In genomic region chr13:46641274-46642081, GRCh38 we compare ENCODE assay signal across 10 cellular contexts.
DNase-seq lines count a peak whose midpoint lies in the region; ATAC-seq and TF ChIP-seq lines count a peak whose summit lies in the region.
"Had no signal": no experiment of that assay in that cellular context is flagged by ENCODE, and none has a peak within 500 bp of the region (broad histone marks: within the 10 kb centered on the region; RNA-seq: fewer than 3 reads in every experiment).

No MANE protein-coding gene starts in this region.

- H3K27ac ChIP-seq in CD4-positive, CD25-positive, alpha-beta regulatory T cell (ENCODE audit: insufficient read depth, low read length, poor library complexity, severe bottlenecking), result no peak overlapping the region
- peak overlapping the region; percentile 22 to 81 (median 52) for H3K27ac ChIP-seq in heart right ventricle
- H3K27ac ChIP-seq: body of pancreas had no signal

- H3K27me3 Mint-ChIP-seq in CD4-positive, CD25-positive, alpha-beta regulatory T cell, result no peaks in the 10 kb centered on the region
- H3K27me3 Mint-ChIP-seq in activated naive CD8-positive, alpha-beta T cell treated with anti-CD3 and anti-CD28 coated beads, Interleukin-2, amount 50 U/mL, for 24 hours, result no peaks in the 10 kb centered on the region
- H3K27me3 Mint-ChIP-seq in activated CD4-positive, alpha-beta memory T cell treated with anti-CD3 and anti-CD28 coated beads for 36 hours, result no peaks in the 10 kb centered on the region

- CTCF ChIA-PET in activated CD4-positive, alpha-beta memory T cell treated with anti-CD3 and anti-CD28 coated beads for 36 hours (lab: Charles Lee), result interaction anchor here (1.8 kb wide), 1 partner anchor 89 kb away, joined by 4 read pairs; no protein-coding TSS in a partner anchor

- 17 to 39% methylated on average over 13 of the region's 13 CpGs for WGBS in heart right ventricle, 2 donors

- ATAC-seq in CD4-positive, CD25-positive, alpha-beta regulatory T cell (ENCODE audit: low read depth in 2 of 2), result no peak
- peak; percentile 28 for ATAC-seq in activated naive CD8-positive, alpha-beta T cell treated with anti-CD3 and anti-CD28 coated beads, Interleukin-2, amount 50 U/mL, for 24 hours
- peak; percentile 67 to 84 (median 74) for ATAC-seq in heart right ventricle
- peak; percentile 73 for ATAC-seq in sciatic nerve
- ATAC-seq in HG03457 (IDR thresholded peaks at IDR 0.05; ENCODE audit: unreplicated experiment), result no peak
- no peak for ATAC-seq in HG03025 (IDR thresholded peaks at IDR 0.05; ENCODE audit: low FRiP score, unreplicated experiment)
- ATAC-seq: Panc1 had no signal

- no peaks in the 10 kb centered on the region for H3K9me3 ChIP-seq in CD4-positive, CD25-positive, alpha-beta regulatory T cell (ENCODE audit: control insufficient read depth in 2 of 2, low read length in 2 of 2)
- no peaks in the 10 kb centered on the region for H3K9me3 ChIP-seq in heart right ventricle
- H3K9me3 ChIP-seq: body of pancreas had no signal

- POLR2A ChIA-PET in activated CD4-positive, alpha-beta memory T cell treated with anti-CD3 and anti-CD28 coated beads for 36 hours (lab: Charles Lee), result no interaction called here

- H3K4me3 Mint-ChIP-seq in CD4-positive, CD25-positive, alpha-beta regulatory T cell, result peak overlapping the region in 1 of 4 donors; percentile 25
- peak overlapping the region; percentile 1 for H3K4me3 Mint-ChIP-seq in activated naive CD8-positive, alpha-beta T cell treated with anti-CD3 and anti-CD28 coated beads, Interleukin-2, amount 50 U/mL, for 24 hours
- no peak overlapping the region for H3K4me3 Mint-ChIP-seq in activated CD4-positive, alpha-beta memory T cell treated with anti-CD3 and anti-CD28 coated beads for 36 hours

- H3K9me3 Mint-ChIP-seq in CD4-positive, CD25-positive, alpha-beta regulatory T cell, result peaks cover 0 to 4% (median 0%) of the 10 kb centered on the region in 7 donors
- no peaks in the 10 kb centered on the region for H3K9me3 Mint-ChIP-seq in activated naive CD8-positive, alpha-beta T cell treated with anti-CD3 and anti-CD28 coated beads, Interleukin-2, amount 50 U/mL, for 24 hours
- H3K9me3 Mint-ChIP-seq in activated CD4-positive, alpha-beta memory T cell treated with anti-CD3 and anti-CD28 coated beads for 36 hours, result no peaks in the 10 kb centered on the region

- H3K36me3 ChIP-seq in CD4-positive, CD25-positive, alpha-beta regulatory T cell (ENCODE audit: control insufficient read depth, insufficient read depth, low read length), result no peaks in the 10 kb centered on the region
- no peaks in the 10 kb centered on the region for H3K36me3 ChIP-seq in heart right ventricle

- H3K4me3 ChIP-seq in CD4-positive, CD25-positive, alpha-beta regulatory T cell (ENCODE audit: low read depth, low read length), result no peak overlapping the region
- peak overlapping the region in 9 of 10 donors; percentile 1 to 37 (median 23) for H3K4me3 ChIP-seq in heart right ventricle
- H3K4me3 ChIP-seq: body of pancreas had no signal

- intact Hi-C loops in heart right ventricle (cut with DNase I) (loop anchor here in 2 of 10 donors (5.0 kb wide), 1 partner anchor 89 kb away; the partner anchor contains the start of gene LRCH1 (in 2 of the 2)), sciatic nerve (cut with DNase I) (no loop called here)
- intact Hi-C loops in activated CD4-positive, alpha-beta memory T cell treated with anti-CD3 and anti-CD28 coated beads for 36 hours (cut with micrococcal nuclease), result no loop called here

- TF ChIP-seq CTCF in heart right ventricle (IDR thresholded peaks at IDR 0.05), result no peak

- peaks cover 22 to 49% (median 42%) of the 10 kb centered on the region in 4 donors for H3K4me1 Mint-ChIP-seq in CD4-positive, CD25-positive, alpha-beta regulatory T cell
- H3K4me1 Mint-ChIP-seq in activated naive CD8-positive, alpha-beta T cell treated with anti-CD3 and anti-CD28 coated beads, Interleukin-2, amount 50 U/mL, for 24 hours, result peaks cover 59% of the 10 kb centered on the region
- peaks cover 37% of the 10 kb centered on the region for H3K4me1 Mint-ChIP-seq in activated CD4-positive, alpha-beta memory T cell treated with anti-CD3 and anti-CD28 coated beads for 36 hours (ENCODE audit: low read depth)

- peaks cover 9% of the 10 kb centered on the region for H3K36me3 Mint-ChIP-seq in CD4-positive, CD25-positive, alpha-beta regulatory T cell
- peaks cover under 1% of the 10 kb centered on the region for H3K36me3 Mint-ChIP-seq in activated naive CD8-positive, alpha-beta T cell treated with anti-CD3 and anti-CD28 coated beads, Interleukin-2, amount 50 U/mL, for 24 hours (ENCODE audit: low read depth)
- H3K36me3 Mint-ChIP-seq in activated CD4-positive, alpha-beta memory T cell treated with anti-CD3 and anti-CD28 coated beads for 36 hours, result no peaks in the 10 kb centered on the region

- DNase-seq in CD4-positive, CD25-positive, alpha-beta regulatory T cell, result no peak
- DNase-seq in activated naive CD8-positive, alpha-beta T cell treated with anti-CD3 and anti-CD28 coated beads, Interleukin-2, amount 50 U/mL, for 24 hours, result no peak
- DNase-seq in heart right ventricle (peak; percentile 35 to 68), sciatic nerve (ENCODE audit: low spot score) (no peak)
- DNase-seq in stimulated activated CD4-positive, alpha-beta T cell treated with anti-CD3 and anti-CD28 coated beads, Interleukin-15, amount 100 ng/mL, for 24 hours, result no peak
- no peak for DNase-seq in activated CD4-positive, alpha-beta memory T cell treated with anti-CD3 and anti-CD28 coated beads for 36 hours

- no peaks in the 10 kb centered on the region for H3K4me1 ChIP-seq in CD4-positive, CD25-positive, alpha-beta regulatory T cell (ENCODE audit: control insufficient read depth, insufficient read depth, low read length, poor library complexity, severe bottlenecking)
- H3K4me1 ChIP-seq in heart right ventricle, result peaks cover 41 to 100% (median 72%) of the 10 kb centered on the region in 9 donors

- H3K27ac Mint-ChIP-seq in CD4-positive, CD25-positive, alpha-beta regulatory T cell, result peak overlapping the region in 2 of 3 donors; percentile 16 to 66
- H3K27ac Mint-ChIP-seq in activated naive CD8-positive, alpha-beta T cell treated with anti-CD3 and anti-CD28 coated beads, Interleukin-2, amount 50 U/mL, for 24 hours, result no peak overlapping the region
- H3K27ac Mint-ChIP-seq in activated CD4-positive, alpha-beta memory T cell treated with anti-CD3 and anti-CD28 coated beads for 36 hours, result no peak overlapping the region

- no peaks in the 10 kb centered on the region for H3K27me3 ChIP-seq in CD4-positive, CD25-positive, alpha-beta regulatory T cell (ENCODE audit: control insufficient read depth, insufficient read depth, low read length)
- H3K27me3 ChIP-seq in heart right ventricle, result no peaks in the 10 kb centered on the region
- H3K27me3 ChIP-seq: body of pancreas had no signal

Comparison
In these comparisons a context has a peak if more than half of its experiments do, and no peak if none do; other contexts are left out.
1. ATAC-seq: peak in activated naive CD8-positive, alpha-beta T cell treated with anti-CD3 and anti-CD28 coated beads, Interleukin-2, amount 50 U/mL, for 24 hours (single experiment), heart right ventricle (8 of 8) and sciatic nerve (single experiment); none in CD4-positive, CD25-positive, alpha-beta regulatory T cell (0 of 2), HG03457 (single experiment) and HG03025 (single experiment).
2. DNase-seq: peak in heart right ventricle (2 of 2); none in CD4-positive, CD25-positive, alpha-beta regulatory T cell (0 of 3), activated naive CD8-positive, alpha-beta T cell treated with anti-CD3 and anti-CD28 coated beads, Interleukin-2, amount 50 U/mL, for 24 hours (single experiment), sciatic nerve (single experiment), stimulated activated CD4-positive, alpha-beta T cell treated with anti-CD3 and anti-CD28 coated beads, Interleukin-15, amount 100 ng/mL, for 24 hours (single experiment) and activated CD4-positive, alpha-beta memory T cell treated with anti-CD3 and anti-CD28 coated beads for 36 hours (single experiment).
3. H3K27ac Mint-ChIP-seq: peak in CD4-positive, CD25-positive, alpha-beta regulatory T cell (2 of 3); none in activated naive CD8-positive, alpha-beta T cell treated with anti-CD3 and anti-CD28 coated beads, Interleukin-2, amount 50 U/mL, for 24 hours (single experiment) and activated CD4-positive, alpha-beta memory T cell treated with anti-CD3 and anti-CD28 coated beads for 36 hours (single experiment).